ENCODE assay signal across 18 cellular contexts in genomic region chr12:57602544-57602943, GRCh38. TPM values are rescaled to one million over a fixed set of nuclear protein-coding genes. Genes with fewer than 3 reads are reported as not detected.
A peak's percentile ranks its signal among the peaks of the same experiment; 100 is the strongest.
DNase-seq lines count a peak whose midpoint lies in the region; ATAC-seq, FAIRE-seq and TF ChIP-seq lines count a peak whose summit lies in the region.
"Had no signal": no experiment of that assay in that cellular context is flagged by ENCODE, and none has a peak within 500 bp of the region (broad histone marks: within the 10 kb centered on the region; RNA-seq: fewer than 3 reads in every experiment).

No MANE protein-coding gene starts in this region.

- peak; percentile 57 for FAIRE-seq in GM12891 (lab: Jason Lieb, UNC)
- FAIRE-seq: D721Med, H54 had no signal

- H3K27ac Mint-ChIP-seq in T-helper 17 cell: peak overlapping the region; percentile 88
- H3K27ac Mint-ChIP-seq in effector memory CD8-positive, alpha-beta T cell: peak overlapping the region; percentile 84 to 89
- H3K27ac Mint-ChIP-seq in nephron: peak overlapping the region in 2 of 3 experiments; percentile 11 to 98
- H3K27ac Mint-ChIP-seq: CD4-positive, alpha-beta T cell had no signal

- no peak overlapping the region for H3K4me3 ChIP-seq in BE2C (ENCODE audit: low read depth, low read length)

- H3K4me3 Mint-ChIP-seq in T-helper 17 cell (no peak overlapping the region), nephron (peak overlapping the region in 1 of 3 experiments; percentile 5)
- no peak overlapping the region for H3K4me3 Mint-ChIP-seq in effector memory CD8-positive, alpha-beta T cell
- H3K4me3 Mint-ChIP-seq: CD4-positive, alpha-beta T cell had no signal

- H3K4me1 ChIP-seq in BE2C: peaks cover 7% of the 10 kb centered on the region; the same call in 1 of the 2 replicates

- H3K27me3 Mint-ChIP-seq in T-helper 17 cell: no peaks in the 10 kb centered on the region
- no peaks in the 10 kb centered on the region for H3K27me3 Mint-ChIP-seq in effector memory CD8-positive, alpha-beta T cell
- peaks cover 4% of the 10 kb centered on the region for H3K27me3 Mint-ChIP-seq in nephron (ENCODE audit: low read depth)
- H3K27me3 Mint-ChIP-seq: CD4-positive, alpha-beta T cell had no signal

- peaks cover 24% of the 10 kb centered on the region for H3K4me1 Mint-ChIP-seq in T-helper 17 cell
- peaks cover 21 to 28% of the 10 kb centered on the region in 2 donors for H3K4me1 Mint-ChIP-seq in effector memory CD8-positive, alpha-beta T cell (ENCODE audit: low read depth in 2 of 2)
- H3K4me1 Mint-ChIP-seq in nephron: peaks cover 36% of the 10 kb centered on the region

- no peaks in the 10 kb centered on the region for H3K9me3 Mint-ChIP-seq in effector memory CD8-positive, alpha-beta T cell
- no peaks in the 10 kb centered on the region for H3K9me3 Mint-ChIP-seq in nephron
- H3K9me3 Mint-ChIP-seq: CD4-positive, alpha-beta T cell had no signal

- H3K9me3 ChIP-seq in T-helper 17 cell (ENCODE audit: control insufficient read depth, low read length, poor library complexity, severe bottlenecking) (no peaks in the 10 kb centered on the region), BE2C (no peaks in the 10 kb centered on the region)

- H3K36me3 Mint-ChIP-seq in T-helper 17 cell (ENCODE audit: low read depth): peaks cover 16% of the 10 kb centered on the region
- H3K36me3 Mint-ChIP-seq in effector memory CD8-positive, alpha-beta T cell (ENCODE audit: insufficient read depth): peaks cover 40% of the 10 kb centered on the region
- peaks cover 51% of the 10 kb centered on the region for H3K36me3 Mint-ChIP-seq in nephron (ENCODE audit: low read depth)

- no peak for TF ChIP-seq POLR2A in GM12891 (IDR thresholded peaks at IDR 0.05; ENCODE audit: low read depth, low read length)

- DNase-seq in GM12891 (ENCODE audit: insufficient read length, low spot score): no peak
- no peak for DNase-seq in T-helper 17 cell
- no peak for DNase-seq in effector memory CD8-positive, alpha-beta T cell
- DNase-seq in BE2C: no peak
- DNase-seq in DMS153 treated with DMSO at 0.1 percent for 48 hours (lab: John Stamatoyannopoulos, UW; ENCODE audit: unreplicated experiment): no peak
- no peak for DNase-seq in DMS79 treated with DMSO at 0.1 percent for 48 hours (lab: John Stamatoyannopoulos, UW)
- no peak for DNase-seq in cerebellum (ENCODE audit: low spot score)
- DNase-seq: AML-193; CD4-positive, alpha-beta T cell; GF-D8; KG1; NCI-H1092; NCI-H226; NCI-H526 treated with DMSO at 0.1 percent for 48 hours; PC-3 had no signal

- H3K36me3 ChIP-seq in BE2C: no peaks in the 10 kb centered on the region

- H3K27me3 ChIP-seq in BE2C: no peaks in the 10 kb centered on the region

- TF ChIP-seq CTCF in nephron (IDR thresholded peaks at IDR 0.05; ENCODE audit: unreplicated experiment in 3 of 3) (no peak), BE2C (IDR thresholded peaks at IDR 0.05; ENCODE audit: low read depth, low read length) (no peak)

- ATAC-seq in T-helper 17 cell: no peak
- no peak for ATAC-seq in effector memory CD8-positive, alpha-beta T cell (replicated peaks)
- ATAC-seq: PC-3 had no signal

TF ChIP-seq in GM12891, 5 proteins besides CTCF, POLR2A, EP300 and RAD21:
- TF ChIP-seq POLR2AphosphoS5 (IDR thresholded peaks at IDR 0.05; ENCODE audit: low read depth, low read length): no peak
- TF ChIP-seq SPI1 (IDR thresholded peaks at IDR 0.05; ENCODE audit: low read depth, low read length): no peak
- no peak for TF ChIP-seq POU2F2 (IDR thresholded peaks at IDR 0.05; ENCODE audit: low read depth, low read length)
- no peak for TF ChIP-seq PAX5 (IDR thresholded peaks at IDR 0.05; ENCODE audit: insufficient read depth, low read length, severe bottlenecking)

RNA-seq across cellular contexts. Expression of gene DTX3, which starts 2.1 kb away (rescaled TPM):
- polyA plus RNA-seq in GM12891 (2012; ENCODE audit: low read depth, missing spikeins): 27.6 TPM
- 10 to 100 TPM; 24.4 to 32.8 TPM for total RNA-seq in T-helper 17 cell
- 178 TPM for polyA plus RNA-seq in BE2C (2012; ENCODE audit: insufficient read depth, insufficient read length, low read depth)
- total RNA-seq in cerebellum: 49.6 TPM

RNA-seq across cellular contexts. Expression of gene ARHGEF25, which starts 8.7 kb away (rescaled TPM):
- 3.0 TPM for polyA plus RNA-seq in GM12891 (2012; ENCODE audit: low read depth, missing spikeins)
- 1 to 10 TPM in 1 of 2 donors, under 1 TPM in 1; 0.37 to 1.2 TPM for total RNA-seq in T-helper 17 cell
- 18.5 TPM for polyA plus RNA-seq in BE2C (2012; ENCODE audit: insufficient read depth, insufficient read length, low read depth)
- total RNA-seq in cerebellum: 25.7 TPM

RNA-seq across cellular contexts. Expression of gene PIP4K2C, which starts 11.6 kb away (rescaled TPM):
- polyA plus RNA-seq in GM12891 (2012; ENCODE audit: low read depth, missing spikeins): 12.1 TPM
- 10 to 100 TPM; 28.9 to 32.2 TPM for total RNA-seq in T-helper 17 cell
- 37.0 TPM for polyA plus RNA-seq in BE2C (2012; ENCODE audit: insufficient read depth, insufficient read length, low read depth)
- total RNA-seq in cerebellum: 13.6 TPM

RNA-seq across cellular contexts. Expression of gene B4GALNT1, which starts 30.5 kb away (rescaled TPM):
- polyA plus RNA-seq in GM12891 (2012; ENCODE audit: low read depth, missing spikeins): 0.10 TPM
- total RNA-seq in T-helper 17 cell (not detected), cerebellum (36.3 TPM)
- polyA plus RNA-seq in BE2C (2012; ENCODE audit: insufficient read depth, insufficient read length, low read depth): 17.6 TPM
- total RNA-seq: CD4-positive, alpha-beta T cell had no signal

RNA-seq across cellular contexts. Expression of gene KIF5A, which starts 52.7 kb away (rescaled TPM):
- polyA plus RNA-seq in GM12891 (2012; ENCODE audit: low read depth, missing spikeins): 0.18 TPM
- total RNA-seq in T-helper 17 cell (under 1 TPM; 0.35 to 0.63 TPM), cerebellum (51.7 TPM)
- polyA plus RNA-seq in BE2C (2012; ENCODE audit: insufficient read depth, insufficient read length, low read depth): 27.5 TPM
- total RNA-seq: PC-3 had no signal

Comparison
In these comparisons a context has a peak if more than half of its experiments do, and no peak if none do; other contexts are left out.
1. RNA of gene ARHGEF25, which starts 8.7 kb away (total RNA-seq): 25.7 TPM in cerebellum (single experiment); 0.37 to 1.2 TPM in T-helper 17 cell; every median in the first group is over 10 times any median in the second.
2. Peak in every context shown above with its lines, with median percentiles within 50 percentile points of each other: H3K27ac Mint-ChIP-seq.